15 cellular contexts compared by ENCODE assay signal in the genomic region with DNA sequence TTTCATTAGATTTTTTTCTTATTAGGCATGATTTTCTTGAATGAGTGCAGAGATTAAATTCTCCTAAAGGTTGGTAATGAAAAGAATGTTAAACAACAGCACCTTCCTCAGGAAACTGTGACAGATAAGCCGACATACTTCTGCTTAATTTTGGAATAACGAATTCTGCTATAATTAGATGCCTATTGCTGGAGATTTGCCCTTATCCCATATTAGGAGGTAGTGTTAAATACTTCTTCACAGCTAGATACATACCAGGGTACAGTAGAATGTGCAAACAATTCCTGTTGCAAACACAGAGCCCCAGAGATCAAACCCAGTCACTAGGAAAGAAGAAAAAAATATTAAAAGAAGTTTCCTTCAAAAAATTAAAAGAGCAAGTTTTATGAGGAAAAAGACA. TPM values are rescaled to one million over a fixed set of nuclear protein-coding genes. Genes with fewer than 3 reads are reported as not detected.
DNase-seq lines count a peak whose midpoint lies in the region; ATAC-seq, FAIRE-seq and TF ChIP-seq lines count a peak whose summit lies in the region.
"Had no signal": no experiment of that assay in that cellular context is flagged by ENCODE, and none has a peak within 500 bp of the region (broad histone marks: within the 10 kb centered on the region; RNA-seq: fewer than 3 reads in every experiment).

No MANE protein-coding gene starts in this region.

- H3K9me3 ChIP-seq in A549, result no peaks in the 10 kb centered on the region
- no peaks in the 10 kb centered on the region for H3K9me3 ChIP-seq in BLaER1
- H3K9me3 ChIP-seq in esophagus muscularis mucosa, result no peaks in the 10 kb centered on the region
- no peaks in the 10 kb centered on the region for H3K9me3 ChIP-seq in HepG2 (ENCODE audit: low read length)
- H3K9me3 ChIP-seq: HAP-1 had no signal

- DNase-seq in A549 (ENCODE audit: low read depth in 1 of 2, low spot score in 1 of 2), result no peak
- no peak for DNase-seq in esophagus muscularis mucosa (ENCODE audit: extremely low spot score)
- peak; percentile 25 for DNase-seq in putamen (ENCODE audit: low spot score)
- DNase-seq in HepG2 (ENCODE audit: low spot score), result no peak
- DNase-seq: CD4-positive, CD25-positive, alpha-beta regulatory T cell; DMS53; GF-D8; GOT3 had no signal

- no peak overlapping the region for H3K4me2 ChIP-seq in A549
- peak overlapping the region; percentile 61 for H3K4me2 ChIP-seq in BLaER1
- H3K4me2 ChIP-seq in HepG2 (ENCODE audit: low read depth, low read length), result no peak overlapping the region

- H3K4me1 ChIP-seq in A549, result no peaks in the 10 kb centered on the region
- peaks cover 26% of the 10 kb centered on the region for H3K4me1 ChIP-seq in BLaER1
- H3K4me1 ChIP-seq in esophagus muscularis mucosa, result peaks cover 0 to 40% (median 20%) of the 10 kb centered on the region in 4 donors
- no peaks in the 10 kb centered on the region for H3K4me1 ChIP-seq in HepG2 (ENCODE audit: insufficient read depth, low read length)
- H3K4me1 ChIP-seq: HAP-1 had no signal

- H2AFZ ChIP-seq in HepG2 (ENCODE audit: low read length), result no peak overlapping the region

- WGBS in A549 (ENCODE audit: missing lambda C conversion rate), result 2% methylated on average over 2 of the region's 2 CpGs
- WGBS in esophagus muscularis mucosa, result 25% methylated on average over 2 of the region's 2 CpGs
- WGBS in HepG2 (ENCODE audit: low lambda C conversion rate), result 0% methylated on average over 2 of the region's 2 CpGs

- intact Hi-C loops in esophagus muscularis mucosa (cut with DNase I), result no loop called here
- intact Hi-C loops in HepG2 (cut with micrococcal nuclease; ENCODE audit: unreplicated experiment), result no loop called here

- H3K36me3 ChIP-seq in BLaER1 (no peaks in the 10 kb centered on the region), esophagus muscularis mucosa (no peaks in the 10 kb centered on the region), HepG2 (replicated peaks in 1 of 2; ENCODE audit: control insufficient read depth in 1 of 2, insufficient read depth in 2 of 2, low read length in 2 of 2) (no peaks in the 10 kb centered on the region)
- H3K36me3 ChIP-seq: HAP-1 had no signal

- ATAC-seq in A549 (no peak), HepG2 (no peak), GM19023 (IDR thresholded peaks at IDR 0.05; ENCODE audit: unreplicated experiment) (no peak)

- TF ChIP-seq POLR2A in A549 (IDR thresholded peaks at IDR 0.05; ENCODE audit: low read length) (no peak), esophagus muscularis mucosa (IDR thresholded peaks at IDR 0.05; ENCODE audit: low read depth) (no peak), HepG2 (IDR thresholded peaks at IDR 0.05; ENCODE audit: insufficient read depth in 1 of 2, low read depth in 2 of 2, low read length in 2 of 2) (no peak)

- POLR2A ChIA-PET in A549 (lab: Yijun Ruan, JAX) (no interaction called here), HepG2 (lab: Yijun Ruan, JAX) (no interaction called here)

- no TSS peak for BruUV-seq in HepG2 (replicated peaks; lab: Mats Ljungman, UMichigan)

- H3K79me2 ChIP-seq in HepG2 (ENCODE audit: insufficient read depth, low read length), result no peaks in the 10 kb centered on the region

- no peak for TF ChIP-seq EP300 in A549 (IDR thresholded peaks at IDR 0.05)
- TF ChIP-seq EP300 in esophagus muscularis mucosa (IDR thresholded peaks at IDR 0.05), result no peak
- TF ChIP-seq EP300 in HepG2 (IDR thresholded peaks at IDR 0.05; ENCODE audit: low read depth in 2 of 2, low read length in 2 of 2), result no peak
- no peak for TF ChIP-seq EP300 in HepG2 (CRISPR knock-in tag; IDR thresholded peaks at IDR 0.05; ENCODE audit: borderline replicate concordance)

- H3K27me3 ChIP-seq in BLaER1 (no peaks in the 10 kb centered on the region), esophagus muscularis mucosa (no peaks in the 10 kb centered on the region), HepG2 (ENCODE audit: control insufficient read depth in 1 of 2, insufficient read depth in 2 of 2, low read length in 2 of 2) (no peaks in the 10 kb centered on the region)

- no peak for TF ChIP-seq CTCF in A549 (IDR thresholded peaks at IDR 0.05)
- TF ChIP-seq CTCF in esophagus muscularis mucosa (IDR thresholded peaks at IDR 0.05), result no peak
- no peak for TF ChIP-seq CTCF in HepG2 (CRISPR knock-in tag; IDR thresholded peaks at IDR 0.05)

- H3K27ac ChIP-seq in A549 (no peak overlapping the region), BLaER1 (peak overlapping the region; percentile 40; the same call in 1 of the 2 replicates), esophagus muscularis mucosa (replicated peaks in 1 of 4) (peak overlapping the region; percentile 44 to 62 (median 52)), HepG2 (ENCODE audit: extremely low read length, insufficient read depth, low read length) (no peak overlapping the region)

- FAIRE-seq in A549 (lab: Jason Lieb, UNC) (no peak), HepG2 (lab: Jason Lieb, UNC) (no peak)
- FAIRE-seq: GM18507 had no signal

- H4K20me1 ChIP-seq in BLaER1, result no peaks in the 10 kb centered on the region
- H4K20me1 ChIP-seq in HepG2 (ENCODE audit: insufficient read depth, low read length), result no peaks in the 10 kb centered on the region

- TF ChIP-seq RAD21 in A549 (conservative IDR thresholded peaks at IDR 0.05 in 1 of 2, IDR thresholded peaks at IDR 0.05 in 1 of 2) (no peak), HepG2 (CRISPR knock-in tag; IDR thresholded peaks at IDR 0.05) (no peak)

- in situ Hi-C loops in HepG2 (cut with HindIII; ENCODE audit: extremely low pct_ligation_motif_present, low pct_unique_long_range_greater_than_20kb), result no loop called here

- no peak overlapping the region for H3K9ac ChIP-seq in BLaER1
- no peak overlapping the region for H3K9ac ChIP-seq in HepG2 (ENCODE audit: insufficient read depth, low read depth, low read length)

- CTCF ChIA-PET in A549 (lab: Yijun Ruan, JAX) (no interaction called here), HepG2 (lab: Yijun Ruan, JAX; ENCODE audit: low intra/inter-chr PET ratio, low total read pairs) (no interaction called here)

- no peak overlapping the region for H3K4me3 ChIP-seq in A549
- H3K4me3 ChIP-seq in BLaER1, result no peak overlapping the region
- H3K4me3 ChIP-seq in esophagus muscularis mucosa, result no peak overlapping the region
- H3K4me3 ChIP-seq in HepG2 (replicated peaks in 1 of 3; ENCODE audit: insufficient read depth in 1 of 3, low read depth in 2 of 3, low read length in 3 of 3), result no peak overlapping the region
- H3K4me3 ChIP-seq: HAP-1 had no signal

TF ChIP-seq in A549, 52 proteins besides CTCF, POLR2A, EP300 and RAD21 (continues in another document):
- TF ChIP-seq HDAC2 (IDR thresholded peaks at IDR 0.05) (no peak), SMC3 (IDR thresholded peaks at IDR 0.05) (no peak), CBX8 (IDR thresholded peaks at IDR 0.05) (peak; percentile 57; the same call in 1 of the 2 replicates)
- TF ChIP-seq, protein P1, sequence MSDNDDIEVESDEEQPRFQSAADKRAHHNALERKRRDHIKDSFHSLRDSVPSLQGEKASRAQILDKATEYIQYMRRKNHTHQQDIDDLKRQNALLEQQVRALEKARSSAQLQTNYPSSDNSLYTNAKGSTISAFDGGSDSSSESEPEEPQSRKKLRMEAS (IDR thresholded peaks at IDR 0.05), result no peak

TF ChIP-seq in HepG2, 621 proteins besides CTCF, POLR2A, EP300 and RAD21 (continues in another document):
- TF ChIP-seq SMAD1 (CRISPR knock-in tag; IDR thresholded peaks at IDR 0.05; ENCODE audit: borderline replicate concordance, low read depth), result no peak
- TF ChIP-seq ZNF83 (CRISPR knock-in tag; IDR thresholded peaks at IDR 0.05; ENCODE audit: borderline replicate concordance), result no peak

RNA-seq across cellular contexts. Expression of a gene that starts 12.8 kb away (rescaled TPM):
- polyA plus RNA-seq in A549 (2011; rRNA removed), result not detected in 2 replicates
- polyA plus RNA-seq in A549 (2012; cell fraction: cytosol; rRNA removed), result not detected in 2 replicates
- polyA plus RNA-seq in A549 (2012; cell fraction: nucleus; rRNA removed), result not detected in 2 replicates
- polyA plus RNA-seq in A549 (2017; fragmentation: RNase III; extraction: RNeasy Plus Mini Kit Qiagen cat#74134 plus additional on column Dnase treatment), result not detected in 3 replicates
- not detected in 2 replicates for polyA minus RNA-seq in A549 (2011; rRNA and poly(A)+ RNA removed)
- not detected for total RNA-seq in esophagus muscularis mucosa
- not detected in 2 replicates for total RNA-seq in HepG2 (2016; rRNA removed; fragmentation: Illumina TruSeq; extraction: Trizol)
- total RNA-seq in HepG2 (2016; cell fraction: cytosol; rRNA removed; fragmentation: Illumina TruSeq; extraction: Trizol; ENCODE audit: low read depth), result not detected in 2 replicates
- total RNA-seq in HepG2 (2016; cell fraction: insoluble cytoplasmic fraction; rRNA removed; fragmentation: Illumina TruSeq; extraction: Trizol), result not detected in 2 replicates
- total RNA-seq in HepG2 (2016; cell fraction: membrane; rRNA removed; fragmentation: Illumina TruSeq; extraction: Trizol), result not detected in 2 replicates
- not detected in 2 replicates for total RNA-seq in HepG2 (2016; cell fraction: nucleus; rRNA removed; fragmentation: Illumina TruSeq; extraction: Trizol)
- polyA plus RNA-seq in HepG2 (2011; rRNA removed), result not detected in 2 replicates
- polyA plus RNA-seq in HepG2 (2011; cell fraction: cytosol; rRNA removed), result not detected in 2 replicates
- not detected in 2 replicates for polyA plus RNA-seq in HepG2 (2011; cell fraction: nucleus; rRNA removed)
- polyA plus RNA-seq in HepG2 (2012), result not detected in 2 replicates
- not detected in 2 replicates for polyA plus RNA-seq in HepG2 (2016; cell fraction: cytosol; fragmentation: Illumina TruSeq; extraction: Trizol; ENCODE audit: low read depth)
- polyA plus RNA-seq in HepG2 (2016; cell fraction: insoluble cytoplasmic fraction; fragmentation: Illumina TruSeq; extraction: Trizol; ENCODE audit: low read depth), result not detected in 2 replicates
- not detected in 2 replicates for polyA plus RNA-seq in HepG2 (2016; cell fraction: membrane; fragmentation: Illumina TruSeq; extraction: Trizol; ENCODE audit: low read depth)
- not detected in 2 replicates for polyA plus RNA-seq in HepG2 (2016; cell fraction: nucleus; fragmentation: Illumina TruSeq; extraction: Trizol; ENCODE audit: insufficient read depth, low read depth)
- polyA minus RNA-seq in HepG2 (2011; rRNA and poly(A)+ RNA removed; ENCODE audit: low replicate concordance), result 0.26 TPM in 1 of 2 replicates, not detected in the other
- not detected in 2 replicates for polyA minus RNA-seq in HepG2 (2011; cell fraction: cytosol; rRNA and poly(A)+ RNA removed)
- polyA minus RNA-seq in HepG2 (2011; cell fraction: nucleus; rRNA and poly(A)+ RNA removed), result not detected in 2 replicates
- total RNA-seq: A673; CD4-positive, CD25-positive, alpha-beta regulatory T cell; HT-29 had no signal
- polyA plus RNA-seq: BJ; CD4-positive, CD25-positive, alpha-beta regulatory T cell had no signal

Comparison
In these comparisons a context has a peak if more than half of its experiments do, and no peak if none do; other contexts are left out.
1. H3K27ac ChIP-seq: peak in BLaER1 (single experiment) and esophagus muscularis mucosa (4 of 4); none in A549 (0 of 2) and HepG2 (single experiment).